Comparison of ENCODE assay signal across 18 cellular contexts in genomic region chr2:8403871-8404270, GRCh38.
"Had no signal": no experiment of that assay in that cellular context is flagged by ENCODE, and none has a peak within 500 bp of the region (broad histone marks: within the 10 kb centered on the region; RNA-seq: fewer than 3 reads in every experiment).

No MANE protein-coding gene starts in this region.

- FAIRE-seq: urothelium cell line had no signal

- H3K27ac Mint-ChIP-seq: activated B cell treated with CpG ODN at 0.5 μM for 24 hours; activated CD4-positive, alpha-beta T cell treated with anti-CD3 and anti-CD28 coated beads, Interleukin-2, amount 10 ng/mL, durations not matched to agents 24 days and 14 days; endodermal cell; memory B cell; nephron progenitor cell; T-helper 2 cell treated with Interferon-gamma antibody and Interleukin-4, amounts not matched to agents 5 μg/mL and 100 μg/mL, for 36 hours had no signal

- H3K27ac ChIP-seq: breast epithelium, gastroesophageal sphincter, heart right ventricle, left ventricle myocardium inferior, sigmoid colon, thoracic aorta had no signal

- ATAC-seq: gastroesophageal sphincter had no signal

- H3K4me1 ChIP-seq: breast epithelium, gastroesophageal sphincter, left ventricle myocardium inferior, sigmoid colon had no signal

- H3K4me3 Mint-ChIP-seq: activated B cell treated with CpG ODN at 0.5 μM for 24 hours; activated CD4-positive, alpha-beta T cell treated with anti-CD3 and anti-CD28 coated beads, Interleukin-2, amount 10 ng/mL, durations not matched to agents 24 days and 14 days; endodermal cell; memory B cell; nephron progenitor cell; T-helper 2 cell treated with Interferon-gamma antibody and Interleukin-4, amounts not matched to agents 5 μg/mL and 100 μg/mL, for 36 hours had no signal

- H3K9me3 ChIP-seq: breast epithelium, gastroesophageal sphincter, heart right ventricle, left ventricle myocardium inferior, sigmoid colon, thoracic aorta had no signal

- H3K27me3 ChIP-seq: breast epithelium, gastroesophageal sphincter, heart right ventricle, sigmoid colon had no signal

- H3K4me3 ChIP-seq: breast epithelium, gastroesophageal sphincter, heart right ventricle, left ventricle myocardium inferior, sigmoid colon, thoracic aorta had no signal

- H3K4me1 Mint-ChIP-seq: endodermal cell had no signal

- H3K36me3 ChIP-seq: breast epithelium, gastroesophageal sphincter, heart right ventricle, left ventricle myocardium inferior, sigmoid colon, thoracic aorta had no signal

- DNase-seq: activated B cell treated with CpG ODN at 0.5 μM for 24 hours; activated CD4-positive, alpha-beta T cell treated with anti-CD3 and anti-CD28 coated beads, Interleukin-2, amount 10 ng/mL, durations not matched to agents 24 days and 14 days; activated CD8-positive, alpha-beta memory T cell treated with anti-CD3 and anti-CD28 coated beads, Interleukin-2, amount 50 U/mL, for 48 hours; aorta; dermis blood vessel endothelial cell; endodermal cell; heart right ventricle; left ventricle myocardium inferior; nephron progenitor cell; sigmoid colon; stimulated activated CD4-positive, alpha-beta T cell treated with anti-CD3 and anti-CD28 coated beads, Interleukin-2, amount 100 ng/mL, for 24 hours; SW 1271 had no signal

- H3K36me3 Mint-ChIP-seq: memory B cell had no signal

- H3K9me3 Mint-ChIP-seq: activated B cell treated with CpG ODN at 0.5 μM for 24 hours, memory B cell had no signal
